ENCODE assay signal across 22 cellular contexts in genomic region chr12:132719141-132719953, GRCh38. TPM values are rescaled to one million over a fixed set of nuclear protein-coding genes. Genes with fewer than 3 reads are reported as not detected.
A peak's percentile ranks its signal among the peaks of the same experiment; 100 is the strongest.
DNase-seq lines count a peak whose midpoint lies in the region; ATAC-seq and TF ChIP-seq lines count a peak whose summit lies in the region.
"Had no signal": no experiment of that assay in that cellular context is flagged by ENCODE, and none has a peak within 500 bp of the region (broad histone marks: within the 10 kb centered on the region; RNA-seq: fewer than 3 reads in every experiment).

No MANE protein-coding gene starts in this region.

- H2AFZ ChIP-seq in neuronal stem cell (ENCODE audit: low read length), result no peak overlapping the region

- H2AK5ac ChIP-seq in neuronal stem cell (ENCODE audit: low read depth, low read length), result no peak overlapping the region

- H3K4me3 ChIP-seq in neuronal stem cell (ENCODE audit: low read length in 2 of 2), result no peak overlapping the region
- H3K4me3 ChIP-seq: heart left ventricle, testis had no signal

- H3K4ac ChIP-seq in neuronal stem cell (ENCODE audit: low read length), result no peak overlapping the region

- H4K8ac ChIP-seq in neuronal stem cell (ENCODE audit: low read depth, low read length), result no peak overlapping the region

- H2BK120ac ChIP-seq in neuronal stem cell (ENCODE audit: low read depth, low read length), result no peak overlapping the region

- peaks cover 0 to 1% of the 10 kb centered on the region in 2 donors for H3K9me3 ChIP-seq in neuronal stem cell (replicated peaks in 1 of 2; ENCODE audit: control insufficient read depth in 2 of 2, insufficient read depth in 1 of 2, low read depth in 1 of 2, low read length in 2 of 2)
- H3K9me3 ChIP-seq: heart left ventricle, testis had no signal

- no peak overlapping the region for H3K4me3 Mint-ChIP-seq in central memory CD8-positive, alpha-beta T cell
- H3K4me3 Mint-ChIP-seq: activated CD8-positive, alpha-beta memory T cell treated with anti-CD3 and anti-CD28 coated beads, Interleukin-2, amount 10 ng/mL, durations not matched to agents 7 days and 5 days; brain; nephron; T-cell had no signal

- H3K79me1 ChIP-seq in neuronal stem cell (ENCODE audit: low read depth, low read length), result peaks cover 16% of the 10 kb centered on the region

- H3K14ac ChIP-seq in neuronal stem cell (ENCODE audit: low read length), result no peak overlapping the region

- no peaks in the 10 kb centered on the region for H3K9me3 Mint-ChIP-seq in central memory CD8-positive, alpha-beta T cell
- H3K9me3 Mint-ChIP-seq: brain, nephron, T-cell had no signal

- peak; percentile 35 for DNase-seq in Right ventricle myocardium superior
- DNase-seq in cardiac septum (ENCODE audit: low spot score), result no peak
- peak; percentile 58 to 70 for DNase-seq in NCI-H526 (lab: John Stamatoyannopoulos, UW)
- no peak for DNase-seq in central memory CD8-positive, alpha-beta T cell (ENCODE audit: low spot score in 2 of 2)
- no peak for DNase-seq in neuronal stem cell (ENCODE audit: low spot score)
- DNase-seq in NCI-H2029 (lab: John Stamatoyannopoulos, UW), result no peak
- DNase-seq: activated CD8-positive, alpha-beta memory T cell treated with anti-CD3 and anti-CD28 coated beads, Interleukin-2, amount 10 ng/mL, durations not matched to agents 7 days and 5 days; cortex of kidney; midbrain; NCI-H1092; NCI-H187 treated with DMSO at 0.1 percent for 48 hours; NCI-H2227 treated with DMSO at 0.1 percent for 48 hours; OCI-M1; SIG-M5; T-cell; testis had no signal

- H3K27me3 ChIP-seq in neuronal stem cell (ENCODE audit: control insufficient read depth in 3 of 3, insufficient read depth in 3 of 3, low read depth in 1 of 3, low read length in 3 of 3), result no peaks in the 10 kb centered on the region
- H3K27me3 ChIP-seq: heart left ventricle, testis had no signal

- peaks cover 42% of the 10 kb centered on the region for H3K36me3 Mint-ChIP-seq in central memory CD8-positive, alpha-beta T cell (ENCODE audit: insufficient read depth)

- no peak overlapping the region for H3K4me2 ChIP-seq in neuronal stem cell (ENCODE audit: insufficient read depth, low read length, poor library complexity, severe bottlenecking)

- H2BK12ac ChIP-seq in neuronal stem cell (ENCODE audit: low read length), result no peak overlapping the region

- H3K4me1 ChIP-seq in neuronal stem cell (ENCODE audit: control insufficient read depth in 2 of 2, insufficient read depth in 1 of 2, low read depth in 1 of 2, low read length in 2 of 2), result no peaks in the 10 kb centered on the region
- H3K4me1 ChIP-seq: testis had no signal

- peak overlapping the region; percentile 21 for H3K9ac ChIP-seq in neuronal stem cell (ENCODE audit: low read depth, low read length, poor library complexity)

- H3K23ac ChIP-seq in neuronal stem cell (ENCODE audit: low read depth, low read length, poor library complexity), result peak overlapping the region; percentile 43

- H2BK5ac ChIP-seq in neuronal stem cell (ENCODE audit: low read length), result no peak overlapping the region

- ATAC-seq in Right ventricle myocardium superior (ENCODE audit: poor library complexity) (no peak), HG02623 (IDR thresholded peaks at IDR 0.05; ENCODE audit: unreplicated experiment) (no peak), SK-N-SH treated with all-trans-retinoic acid at 6 μM for 48 hours (no peak)
- ATAC-seq in central memory CD8-positive, alpha-beta T cell (replicated peaks; ENCODE audit: extremely low read depth, poor library complexity, severe bottlenecking), result no peak
- ATAC-seq: activated CD8-positive, alpha-beta memory T cell treated with anti-CD3 and anti-CD28 coated beads, Interleukin-2, amount 10 ng/mL, durations not matched to agents 7 days and 5 days; heart left ventricle; left lobe of liver had no signal

- H3K27ac ChIP-seq in neuronal stem cell (replicated peaks; ENCODE audit: low read length), result no peak overlapping the region
- H3K27ac ChIP-seq: heart left ventricle, testis had no signal

- H3K36me3 ChIP-seq in neuronal stem cell (replicated peaks in 1 of 2; ENCODE audit: control insufficient read depth in 2 of 2, insufficient read depth in 2 of 2, low read length in 2 of 2), result peaks cover 47 to 84% of the 10 kb centered on the region in 2 donors

- H3K27ac Mint-ChIP-seq in central memory CD8-positive, alpha-beta T cell (ENCODE audit: low read depth), result peak overlapping the region; percentile 64
- H3K27ac Mint-ChIP-seq: activated CD8-positive, alpha-beta memory T cell treated with anti-CD3 and anti-CD28 coated beads, Interleukin-2, amount 10 ng/mL, durations not matched to agents 7 days and 5 days; nephron had no signal

- H4K91ac ChIP-seq in neuronal stem cell (ENCODE audit: low read depth, low read length, poor library complexity), result no peak overlapping the region

- H3K4me1 Mint-ChIP-seq in central memory CD8-positive, alpha-beta T cell, result no peaks in the 10 kb centered on the region
- H3K4me1 Mint-ChIP-seq: brain, nephron had no signal

- H3K27me3 Mint-ChIP-seq in central memory CD8-positive, alpha-beta T cell, result no peaks in the 10 kb centered on the region
- H3K27me3 Mint-ChIP-seq: activated CD8-positive, alpha-beta memory T cell treated with anti-CD3 and anti-CD28 coated beads, Interleukin-2, amount 10 ng/mL, durations not matched to agents 7 days and 5 days; brain; T-cell had no signal

- no CpG with 5 or more reads among the region's 31 CpGs for WGBS in neuronal stem cell (ENCODE audit: extremely low coverage in 2 of 2, insufficient read length in 2 of 2, insufficient replicate concordance in 1 of 2), 2 donors

- intact Hi-C loops in Right ventricle myocardium superior (cut with DNase I), result no loop called here
- intact Hi-C loops in cardiac septum (cut with DNase I), result no loop called here

- H2BK15ac ChIP-seq in neuronal stem cell (ENCODE audit: low read length), result no peak overlapping the region

- no peak overlapping the region for H3K18ac ChIP-seq in neuronal stem cell (ENCODE audit: low read length)

TF ChIP-seq in SK-N-SH treated with all-trans-retinoic acid at 6 μM for 48 hours, 23 proteins besides CTCF, POLR2A, EP300 and RAD21 (continues in another document):
- no peak for TF ChIP-seq RARB (CRISPR knock-in tag; IDR thresholded peaks at IDR 0.05)
- TF ChIP-seq ISL1 (CRISPR knock-in tag; IDR thresholded peaks at IDR 0.05), result no peak
- no peak for TF ChIP-seq CSDC2 (CRISPR knock-in tag; IDR thresholded peaks at IDR 0.05)
- no peak for TF ChIP-seq ARNTL (CRISPR knock-in tag; IDR thresholded peaks at IDR 0.05; ENCODE audit: borderline replicate concordance, low read depth)
- TF ChIP-seq, protein P1, sequence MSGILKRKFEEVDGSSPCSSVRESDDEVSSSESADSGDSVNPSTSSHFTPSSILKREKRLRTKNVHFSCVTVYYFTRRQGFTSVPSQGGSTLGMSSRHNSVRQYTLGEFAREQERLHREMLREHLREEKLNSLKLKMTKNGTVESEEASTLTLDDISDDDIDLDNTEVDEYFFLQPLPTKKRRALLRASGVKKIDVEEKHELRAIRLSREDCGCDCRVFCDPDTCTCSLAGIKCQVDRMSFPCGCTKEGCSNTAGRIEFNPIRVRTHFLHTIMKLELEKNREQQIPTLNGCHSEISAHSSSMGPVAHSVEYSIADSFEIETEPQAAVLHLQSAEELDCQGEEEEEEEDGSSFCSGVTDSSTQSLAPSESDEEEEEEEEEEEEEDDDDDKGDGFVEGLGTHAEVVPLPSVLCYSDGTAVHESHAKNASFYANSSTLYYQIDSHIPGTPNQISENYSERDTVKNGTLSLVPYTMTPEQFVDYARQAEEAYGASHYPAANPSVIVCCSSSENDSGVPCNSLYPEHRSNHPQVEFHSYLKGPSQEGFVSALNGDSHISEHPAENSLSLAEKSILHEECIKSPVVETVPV (CRISPR knock-in tag; IDR thresholded peaks at IDR 0.05), result no peak
- TF ChIP-seq TSHZ2 (CRISPR knock-in tag; IDR thresholded peaks at IDR 0.05), result no peak
- no peak for TF ChIP-seq GLIS3 (CRISPR knock-in tag; IDR thresholded peaks at IDR 0.05)
- TF ChIP-seq ZC3H10 (CRISPR knock-in tag; IDR thresholded peaks at IDR 0.05), result no peak
- TF ChIP-seq BACH2 (CRISPR knock-in tag; IDR thresholded peaks at IDR 0.05; ENCODE audit: borderline replicate concordance), result no peak
- no peak for TF ChIP-seq TOX (CRISPR knock-in tag; IDR thresholded peaks at IDR 0.05; ENCODE audit: borderline replicate concordance)
- no peak for TF ChIP-seq SNAI2 (CRISPR knock-in tag; IDR thresholded peaks at IDR 0.05)
- TF ChIP-seq ZNF565 (CRISPR knock-in tag; conservative IDR thresholded peaks at IDR 0.05; ENCODE audit: low read depth), result no peak

RNA-seq across cellular contexts. Expression of gene PGAM5, which starts 8.7 kb away (rescaled TPM):
- total RNA-seq in Right ventricle myocardium superior, result 32.6 TPM
- 26.1 TPM for total RNA-seq in cardiac septum
- polyA plus RNA-seq in neuronal stem cell (2013, experiment 1 of 2), result 33.9 TPM
- 34.5 TPM for polyA plus RNA-seq in neuronal stem cell (2013, experiment 2 of 2)

RNA-seq across cellular contexts. Expression of gene PXMP2, which starts 32.0 kb away (rescaled TPM):
- total RNA-seq in Right ventricle myocardium superior (54.9 TPM), cardiac septum (36.5 TPM)
- 19.8 TPM for polyA plus RNA-seq in neuronal stem cell (2013, experiment 1 of 2)
- 22.6 TPM for polyA plus RNA-seq in neuronal stem cell (2013, experiment 2 of 2)

RNA-seq across cellular contexts. Expression of gene POLE, which starts 32.2 kb away (rescaled TPM):
- total RNA-seq in Right ventricle myocardium superior (10.3 TPM), cardiac septum (12.1 TPM)
- polyA plus RNA-seq in neuronal stem cell (2013, experiment 1 of 2), result 34.0 TPM
- polyA plus RNA-seq in neuronal stem cell (2013, experiment 2 of 2), result 33.7 TPM

RNA-seq across cellular contexts. Expression of gene ANKLE2, which starts 42.3 kb away (rescaled TPM):
- total RNA-seq in Right ventricle myocardium superior (25.6 TPM), cardiac septum (31.4 TPM)
- polyA plus RNA-seq in neuronal stem cell (2013, experiment 1 of 2), result 34.7 TPM
- polyA plus RNA-seq in neuronal stem cell (2013, experiment 2 of 2), result 30.8 TPM

Comparison
In these comparisons a context has a peak if more than half of its experiments do, and no peak if none do; other contexts are left out.
1. DNase-seq: peak in Right ventricle myocardium superior (single experiment) and NCI-H526 (2 of 2); none in cardiac septum (single experiment), central memory CD8-positive, alpha-beta T cell (0 of 2), neuronal stem cell (single experiment) and NCI-H2029 (single experiment).